ENCODE assay signal across 21 cellular contexts in the genomic region with DNA sequence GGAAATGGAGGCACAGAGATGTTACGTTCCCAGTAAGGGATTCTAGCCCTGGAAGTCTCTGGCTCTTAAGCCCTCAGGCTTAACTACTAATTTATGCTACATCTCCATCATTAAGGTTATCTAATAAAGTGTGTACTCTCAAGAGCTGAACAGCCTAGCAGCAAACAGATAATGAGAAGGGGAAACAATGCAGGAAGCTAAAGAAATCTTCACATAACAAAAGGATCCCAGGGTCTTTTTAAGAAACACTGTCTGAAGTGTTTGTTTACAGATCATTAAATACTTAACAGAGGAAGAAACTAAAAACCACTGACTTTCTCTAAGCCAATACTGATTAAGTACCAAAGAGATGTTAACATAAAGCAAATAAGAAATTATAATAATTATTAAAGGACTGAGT.
"Had no signal": no experiment of that assay in that cellular context is flagged by ENCODE, and none has a peak within 500 bp of the region (broad histone marks: within the 10 kb centered on the region; RNA-seq: fewer than 3 reads in every experiment).

No MANE protein-coding gene starts in this region.

- ATAC-seq: effector memory CD8-positive, alpha-beta T cell; esophagus mucosa; lower lobe of right lung; mucosa of descending colon had no signal

- H3K27ac Mint-ChIP-seq: activated B cell treated with CpG ODN at 0.5 μM for 24 hours; activated naive CD8-positive, alpha-beta T cell treated with anti-CD3 and anti-CD28 coated beads for 36 hours; effector memory CD8-positive, alpha-beta T cell; naive B cell; progenitor cell of endocrine pancreas had no signal

- H3K9me3 Mint-ChIP-seq: activated B cell treated with CpG ODN at 0.5 μM for 24 hours; activated naive CD8-positive, alpha-beta T cell treated with anti-CD3 and anti-CD28 coated beads for 36 hours; central memory CD8-positive, alpha-beta T cell had no signal

- H3K36me3 Mint-ChIP-seq: activated naive CD8-positive, alpha-beta T cell treated with anti-CD3 and anti-CD28 coated beads for 36 hours; naive B cell had no signal

- H3K4me3 Mint-ChIP-seq: activated B cell treated with CpG ODN at 0.5 μM for 24 hours; activated naive CD8-positive, alpha-beta T cell treated with anti-CD3 and anti-CD28 coated beads for 36 hours; central memory CD8-positive, alpha-beta T cell; effector memory CD8-positive, alpha-beta T cell; naive B cell had no signal

- H3K27me3 Mint-ChIP-seq: effector memory CD8-positive, alpha-beta T cell had no signal

- DNase-seq: activated B cell treated with CpG ODN at 0.5 μM for 24 hours; activated CD4-positive, alpha-beta T cell treated with anti-CD3 and anti-CD28 coated beads for 4 hours; activated CD4-positive, alpha-beta T cell treated with anti-CD3 and anti-CD28 coated beads, Interleukin-2, amount 50 U/mL, for 48 hours; activated naive CD4-positive, alpha-beta T cell treated with Interleukin-2 at 50 U/mL for 16 hours; activated naive CD8-positive, alpha-beta T cell treated with anti-CD3 and anti-CD28 coated beads for 36 hours; activated T-cell treated with anti-CD3 and anti-CD28 coated beads, Interleukin-2, amount 50 U/mL, for 48 hours; dorsolateral prefrontal cortex; effector memory CD8-positive, alpha-beta T cell; foreskin melanocyte; kidney; lower lobe of right lung; mesendoderm; mucosa of descending colon; naive B cell; stimulated activated CD4-positive, alpha-beta T cell treated with anti-CD3 and anti-CD28 coated beads, Interleukin-4, amount 100 ng/mL, for 1 hour; stimulated activated naive CD4-positive, alpha-beta T cell; T-helper 9 cell; upper lobe of left lung had no signal

- H3K4me1 Mint-ChIP-seq: activated B cell treated with CpG ODN at 0.5 μM for 24 hours; activated naive CD8-positive, alpha-beta T cell treated with anti-CD3 and anti-CD28 coated beads for 36 hours; central memory CD8-positive, alpha-beta T cell; naive B cell had no signal
